ENCODE assay signal across 7 cellular contexts in genomic region chr5:171934586-171934985, GRCh38.
"Had no signal": no experiment of that assay in that cellular context is flagged by ENCODE, and none has a peak within 500 bp of the region (broad histone marks: within the 10 kb centered on the region; RNA-seq: fewer than 3 reads in every experiment).

No MANE protein-coding gene starts in this region.

- DNase-seq: IMR-90, KBM-7, KG1 had no signal

- ATAC-seq: HepG2, K562 had no signal

- H3K4me3 ChIP-seq: K562 had no signal

- H3K27ac ChIP-seq: HL-60, KMS-11 had no signal
